ENCODE assay signal across 1 cellular context in genomic region chr20:431012-431904, GRCh38.
TF ChIP-seq lines count a peak whose summit lies in the region.

No MANE protein-coding gene starts in this region.

TF ChIP-seq in HepG2, 621 proteins besides CTCF, POLR2A, EP300 and RAD21 (continued from another document and continues in another):
- TF ChIP-seq PRDM4 (CRISPR knock-in tag; IDR thresholded peaks at IDR 0.05; ENCODE audit: borderline replicate concordance) (no peak), ATF6 (CRISPR knock-in tag; conservative IDR thresholded peaks at IDR 0.05) (peak; percentile 93; the same call in 1 of the 2 replicates), SIX1 (CRISPR knock-in tag; IDR thresholded peaks at IDR 0.05; ENCODE audit: borderline replicate concordance) (no peak), ATAD3A (CRISPR knock-in tag; IDR thresholded peaks at IDR 0.05) (no peak), CC2D1A (CRISPR knock-in tag; IDR thresholded peaks at IDR 0.05) (no peak), ZNF44 (CRISPR knock-in tag; IDR thresholded peaks at IDR 0.05) (no peak), MIER3 (CRISPR knock-in tag; IDR thresholded peaks at IDR 0.05; ENCODE audit: borderline replicate concordance) (peak; percentile 73; the same call in 1 of the 2 replicates), PATZ1 (CRISPR knock-in tag; IDR thresholded peaks at IDR 0.05) (peak; percentile 77), ZNF704 (CRISPR knock-in tag; IDR thresholded peaks at IDR 0.05; ENCODE audit: borderline replicate concordance) (no peak; the same call in 1 of the 2 replicates), ZBTB43 (CRISPR knock-in tag; conservative IDR thresholded peaks at IDR 0.05) (0 out of 2 replicates have a peak, but pooled peaks have one; percentile 20), ZNF883 (CRISPR knock-in tag; IDR thresholded peaks at IDR 0.05; ENCODE audit: not compliant biosample characterization) (no peak), RNF2 (conservative IDR thresholded peaks at IDR 0.05; ENCODE audit: low read depth) (no peak), NR0B2 (CRISPR knock-in tag; IDR thresholded peaks at IDR 0.05) (0 out of 2 replicates have a peak, but pooled peaks have one; percentile 62), ZNF773 (CRISPR knock-in tag; IDR thresholded peaks at IDR 0.05; ENCODE audit: borderline replicate concordance) (no peak)
- TF ChIP-seq, protein P1, sequence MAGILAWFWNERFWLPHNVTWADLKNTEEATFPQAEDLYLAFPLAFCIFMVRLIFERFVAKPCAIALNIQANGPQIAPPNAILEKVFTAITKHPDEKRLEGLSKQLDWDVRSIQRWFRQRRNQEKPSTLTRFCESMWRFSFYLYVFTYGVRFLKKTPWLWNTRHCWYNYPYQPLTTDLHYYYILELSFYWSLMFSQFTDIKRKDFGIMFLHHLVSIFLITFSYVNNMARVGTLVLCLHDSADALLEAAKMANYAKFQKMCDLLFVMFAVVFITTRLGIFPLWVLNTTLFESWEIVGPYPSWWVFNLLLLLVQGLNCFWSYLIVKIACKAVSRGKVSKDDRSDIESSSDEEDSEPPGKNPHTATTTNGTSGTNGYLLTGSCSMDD (CRISPR knock-in tag; IDR thresholded peaks at IDR 0.05): no peak
- TF ChIP-seq, protein P2, sequence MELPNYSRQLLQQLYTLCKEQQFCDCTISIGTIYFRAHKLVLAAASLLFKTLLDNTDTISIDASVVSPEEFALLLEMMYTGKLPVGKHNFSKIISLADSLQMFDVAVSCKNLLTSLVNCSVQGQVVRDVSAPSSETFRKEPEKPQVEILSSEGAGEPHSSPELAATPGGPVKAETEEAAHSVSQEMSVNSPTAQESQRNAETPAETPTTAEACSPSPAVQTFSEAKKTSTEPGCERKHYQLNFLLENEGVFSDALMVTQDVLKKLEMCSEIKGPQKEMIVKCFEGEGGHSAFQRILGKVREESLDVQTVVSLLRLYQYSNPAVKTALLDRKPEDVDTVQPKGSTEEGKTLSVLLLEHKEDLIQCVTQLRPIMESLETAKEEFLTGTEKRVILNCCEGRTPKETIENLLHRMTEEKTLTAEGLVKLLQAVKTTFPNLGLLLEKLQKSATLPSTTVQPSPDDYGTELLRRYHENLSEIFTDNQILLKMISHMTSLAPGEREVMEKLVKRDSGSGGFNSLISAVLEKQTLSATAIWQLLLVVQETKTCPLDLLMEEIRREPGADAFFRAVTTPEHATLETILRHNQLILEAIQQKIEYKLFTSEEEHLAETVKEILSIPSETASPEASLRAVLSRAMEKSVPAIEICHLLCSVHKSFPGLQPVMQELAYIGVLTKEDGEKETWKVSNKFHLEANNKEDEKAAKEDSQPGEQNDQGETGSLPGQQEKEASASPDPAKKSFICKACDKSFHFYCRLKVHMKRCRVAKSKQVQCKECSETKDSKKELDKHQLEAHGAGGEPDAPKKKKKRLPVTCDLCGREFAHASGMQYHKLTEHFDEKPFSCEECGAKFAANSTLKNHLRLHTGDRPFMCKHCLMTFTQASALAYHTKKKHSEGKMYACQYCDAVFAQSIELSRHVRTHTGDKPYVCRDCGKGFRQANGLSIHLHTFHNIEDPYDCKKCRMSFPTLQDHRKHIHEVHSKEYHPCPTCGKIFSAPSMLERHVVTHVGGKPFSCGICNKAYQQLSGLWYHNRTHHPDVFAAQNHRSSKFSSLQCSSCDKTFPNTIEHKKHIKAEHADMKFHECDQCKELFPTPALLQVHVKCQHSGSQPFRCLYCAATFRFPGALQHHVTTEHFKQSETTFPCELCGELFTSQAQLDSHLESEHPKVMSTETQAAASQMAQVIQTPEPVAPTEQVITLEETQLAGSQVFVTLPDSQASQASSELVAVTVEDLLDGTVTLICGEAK (IDR thresholded peaks at IDR 0.05): no peak
- TF ChIP-seq, protein P2 (CRISPR knock-in tag; IDR thresholded peaks at IDR 0.05): no peak
- TF ChIP-seq, protein P3, sequence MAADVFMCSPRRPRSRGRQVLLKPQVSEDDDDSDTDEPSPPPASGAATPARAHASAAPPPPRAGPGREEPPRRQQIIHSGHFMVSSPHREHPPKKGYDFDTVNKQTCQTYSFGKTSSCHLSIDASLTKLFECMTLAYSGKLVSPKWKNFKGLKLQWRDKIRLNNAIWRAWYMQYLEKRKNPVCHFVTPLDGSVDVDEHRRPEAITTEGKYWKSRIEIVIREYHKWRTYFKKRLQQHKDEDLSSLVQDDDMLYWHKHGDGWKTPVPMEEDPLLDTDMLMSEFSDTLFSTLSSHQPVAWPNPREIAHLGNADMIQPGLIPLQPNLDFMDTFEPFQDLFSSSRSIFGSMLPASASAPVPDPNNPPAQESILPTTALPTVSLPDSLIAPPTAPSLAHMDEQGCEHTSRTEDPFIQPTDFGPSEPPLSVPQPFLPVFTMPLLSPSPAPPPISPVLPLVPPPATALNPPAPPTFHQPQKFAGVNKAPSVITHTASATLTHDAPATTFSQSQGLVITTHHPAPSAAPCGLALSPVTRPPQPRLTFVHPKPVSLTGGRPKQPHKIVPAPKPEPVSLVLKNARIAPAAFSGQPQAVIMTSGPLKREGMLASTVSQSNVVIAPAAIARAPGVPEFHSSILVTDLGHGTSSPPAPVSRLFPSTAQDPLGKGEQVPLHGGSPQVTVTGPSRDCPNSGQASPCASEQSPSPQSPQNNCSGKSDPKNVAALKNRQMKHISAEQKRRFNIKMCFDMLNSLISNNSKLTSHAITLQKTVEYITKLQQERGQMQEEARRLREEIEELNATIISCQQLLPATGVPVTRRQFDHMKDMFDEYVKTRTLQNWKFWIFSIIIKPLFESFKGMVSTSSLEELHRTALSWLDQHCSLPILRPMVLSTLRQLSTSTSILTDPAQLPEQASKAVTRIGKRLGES (CRISPR knock-in tag; IDR thresholded peaks at IDR 0.05; ENCODE audit: borderline replicate concordance): no peak
- TF ChIP-seq, protein P4, sequence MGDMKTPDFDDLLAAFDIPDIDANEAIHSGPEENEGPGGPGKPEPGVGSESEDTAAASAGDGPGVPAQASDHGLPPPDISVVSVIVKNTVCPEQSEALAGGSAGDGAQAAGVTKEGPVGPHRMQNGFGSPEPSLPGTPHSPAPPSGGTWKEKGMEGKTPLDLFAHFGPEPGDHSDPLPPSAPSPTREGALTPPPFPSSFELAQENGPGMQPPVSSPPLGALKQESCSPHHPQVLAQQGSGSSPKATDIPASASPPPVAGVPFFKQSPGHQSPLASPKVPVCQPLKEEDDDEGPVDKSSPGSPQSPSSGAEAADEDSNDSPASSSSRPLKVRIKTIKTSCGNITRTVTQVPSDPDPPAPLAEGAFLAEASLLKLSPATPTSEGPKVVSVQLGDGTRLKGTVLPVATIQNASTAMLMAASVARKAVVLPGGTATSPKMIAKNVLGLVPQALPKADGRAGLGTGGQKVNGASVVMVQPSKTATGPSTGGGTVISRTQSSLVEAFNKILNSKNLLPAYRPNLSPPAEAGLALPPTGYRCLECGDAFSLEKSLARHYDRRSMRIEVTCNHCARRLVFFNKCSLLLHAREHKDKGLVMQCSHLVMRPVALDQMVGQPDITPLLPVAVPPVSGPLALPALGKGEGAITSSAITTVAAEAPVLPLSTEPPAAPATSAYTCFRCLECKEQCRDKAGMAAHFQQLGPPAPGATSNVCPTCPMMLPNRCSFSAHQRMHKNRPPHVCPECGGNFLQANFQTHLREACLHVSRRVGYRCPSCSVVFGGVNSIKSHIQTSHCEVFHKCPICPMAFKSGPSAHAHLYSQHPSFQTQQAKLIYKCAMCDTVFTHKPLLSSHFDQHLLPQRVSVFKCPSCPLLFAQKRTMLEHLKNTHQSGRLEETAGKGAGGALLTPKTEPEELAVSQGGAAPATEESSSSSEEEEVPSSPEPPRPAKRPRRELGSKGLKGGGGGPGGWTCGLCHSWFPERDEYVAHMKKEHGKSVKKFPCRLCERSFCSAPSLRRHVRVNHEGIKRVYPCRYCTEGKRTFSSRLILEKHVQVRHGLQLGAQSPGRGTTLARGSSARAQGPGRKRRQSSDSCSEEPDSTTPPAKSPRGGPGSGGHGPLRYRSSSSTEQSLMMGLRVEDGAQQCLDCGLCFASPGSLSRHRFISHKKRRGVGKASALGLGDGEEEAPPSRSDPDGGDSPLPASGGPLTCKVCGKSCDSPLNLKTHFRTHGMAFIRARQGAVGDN (CRISPR knock-in tag; IDR thresholded peaks at IDR 0.05): peak; percentile 90
